Comparison of ENCODE assay signal across 8 cellular contexts in the genomic region with DNA sequence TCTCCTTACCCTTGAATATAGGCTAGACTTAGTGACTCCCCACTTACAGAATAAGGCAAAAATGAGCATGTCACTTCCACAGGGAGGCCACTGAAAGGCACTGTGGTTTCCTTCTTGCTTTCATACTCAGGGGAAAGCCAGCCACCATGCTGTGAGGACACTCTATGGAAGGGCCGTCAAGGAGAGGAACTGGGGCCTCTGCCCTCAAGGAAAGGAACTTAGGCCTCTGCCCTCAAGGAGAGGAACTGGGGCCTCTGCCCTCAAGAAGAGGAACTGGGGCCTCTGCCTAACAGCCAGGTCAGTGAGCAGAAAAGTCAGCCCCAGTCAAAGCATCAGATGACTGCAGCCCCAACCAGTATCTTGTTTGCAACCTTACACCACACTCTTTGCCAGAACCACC. TPM values are rescaled to one million over a fixed set of nuclear protein-coding genes. Genes with fewer than 3 reads are reported as not detected.
DNase-seq lines count a peak whose midpoint lies in the region; ATAC-seq and TF ChIP-seq lines count a peak whose summit lies in the region.

No MANE protein-coding gene starts in this region.

- no peaks in the 10 kb centered on the region for H4K20me1 ChIP-seq in OCI-LY1 (ENCODE audit: insufficient read depth, low read length)

- no peaks in the 10 kb centered on the region for H3K9me3 ChIP-seq in OCI-LY1 (ENCODE audit: low read length)

- H3K9ac ChIP-seq in OCI-LY1 (ENCODE audit: low read length) = no peak overlapping the region

- no peaks in the 10 kb centered on the region for H3K9me2 ChIP-seq in OCI-LY1 (ENCODE audit: low read depth, low read length)

- no peak for TF ChIP-seq CTCF in OCI-LY1 (IDR thresholded peaks at IDR 0.05; ENCODE audit: low read length)

- H3K27ac ChIP-seq in OCI-LY1 (ENCODE audit: low read depth, low read length, poor library complexity, severe bottlenecking) = peak overlapping the region; percentile 11

- peaks cover 85% of the 10 kb centered on the region for H3K36me3 Mint-ChIP-seq in activated T-cell treated with anti-CD3 and anti-CD28 coated beads, Interleukin-2, amount 50 U/mL, for 24 hours (ENCODE audit: low read depth)

- no peaks in the 10 kb centered on the region for H3K79me2 ChIP-seq in OCI-LY1 (ENCODE audit: insufficient read depth, low read length)

- H3K4me1 Mint-ChIP-seq in activated T-cell treated with anti-CD3 and anti-CD28 coated beads, Interleukin-2, amount 50 U/mL, for 24 hours (ENCODE audit: low read depth) = peaks cover 16% of the 10 kb centered on the region

- H3K4me3 Mint-ChIP-seq in activated T-cell treated with anti-CD3 and anti-CD28 coated beads, Interleukin-2, amount 50 U/mL, for 24 hours = no peak overlapping the region

- no peak overlapping the region for H3K4me3 ChIP-seq in OCI-LY1 (ENCODE audit: low read depth, low read length, poor library complexity, severe bottlenecking)

- in situ Hi-C loops in ACHN (cut with HindIII; ENCODE audit: low pct_ligation_motif_present, low pct_unique_long_range_greater_than_20kb, low sequenced_read_pairs) = no loop called here

- no peak for DNase-seq in activated T-cell treated with anti-CD3 and anti-CD28 coated beads, Interleukin-2, amount 50 U/mL, for 24 hours
- no peak for DNase-seq in activated T-cell treated with anti-CD3 and anti-CD28 coated beads for 4 hours
- DNase-seq in left lobe of liver (ENCODE audit: low spot score) = no peak
- no peak for DNase-seq in T-helper 9 cell
- DNase-seq in cerebellum (ENCODE audit: low spot score) = no peak
- DNase-seq in ACHN = no peak

- H2AFZ ChIP-seq in OCI-LY1 (ENCODE audit: low read length) = no peak overlapping the region

- peaks cover 51% of the 10 kb centered on the region for H3K36me3 ChIP-seq in OCI-LY1 (ENCODE audit: insufficient read depth, low read length)

- no peaks in the 10 kb centered on the region; the same call in 1 of the 2 replicates for H3F3A ChIP-seq in OCI-LY1 (ENCODE audit: insufficient read depth, low read length)

- no peaks in the 10 kb centered on the region for H3K27me3 Mint-ChIP-seq in activated T-cell treated with anti-CD3 and anti-CD28 coated beads, Interleukin-2, amount 50 U/mL, for 24 hours

- no peak overlapping the region for H3K4me2 ChIP-seq in OCI-LY1 (ENCODE audit: low read length)

- H3K27me3 ChIP-seq in OCI-LY1 (ENCODE audit: insufficient read depth, low read length) = no peaks in the 10 kb centered on the region

- no peaks in the 10 kb centered on the region for H3K4me1 ChIP-seq in OCI-LY1 (ENCODE audit: insufficient read depth, low read length, severe bottlenecking)

- H3K27ac Mint-ChIP-seq in activated T-cell treated with anti-CD3 and anti-CD28 coated beads, Interleukin-2, amount 50 U/mL, for 24 hours = peak overlapping the region; percentile 89

- ATAC-seq in HG02870 (IDR thresholded peaks at IDR 0.05; ENCODE audit: unreplicated experiment) = peak; percentile 93
- ATAC-seq in left lobe of liver = peak; percentile 70

- H3K9me3 Mint-ChIP-seq in activated T-cell treated with anti-CD3 and anti-CD28 coated beads, Interleukin-2, amount 50 U/mL, for 24 hours = no peaks in the 10 kb centered on the region

RNA-seq across cellular contexts. Expression of a gene that starts 30.1 kb away (rescaled TPM):
- 25.4 TPM for total RNA-seq in left lobe of liver
- 115 TPM for total RNA-seq in cerebellum

RNA-seq across cellular contexts. Expression of a gene that starts 30.5 kb away (rescaled TPM):
- 0.65 TPM for total RNA-seq in left lobe of liver
- 15.6 TPM for total RNA-seq in cerebellum

RNA-seq across cellular contexts. Expression of a gene that starts 37.7 kb away (rescaled TPM):
- total RNA-seq in left lobe of liver (not detected), cerebellum (7.6 TPM)

Comparison
In these comparisons a context has a peak if more than half of its experiments do, and no peak if none do; other contexts are left out.
1. RNA of a gene that starts 30.5 kb away (total RNA-seq): 15.6 TPM in cerebellum (single experiment); 0.65 TPM in left lobe of liver (single experiment); every median in the first group is over 10 times any median in the second.